Comparison of ENCODE assay signal across 27 cellular contexts in genomic region chr10:20682782-20683181, GRCh38.
"Had no signal": no experiment of that assay in that cellular context is flagged by ENCODE, and none has a peak within 500 bp of the region (broad histone marks: within the 10 kb centered on the region; RNA-seq: fewer than 3 reads in every experiment).

No MANE protein-coding gene starts in this region.

- H3K27me3 ChIP-seq: breast epithelium, esophagus muscularis mucosa, foreskin keratinocyte, heart right ventricle, right atrium auricular region, stomach, thyroid gland, upper lobe of right lung had no signal

- H3K27me3 Mint-ChIP-seq: activated CD4-positive, alpha-beta memory T cell treated with anti-CD3 and anti-CD28 coated beads for 36 hours; stimulated activated naive B cell treated with anti-CD40 and anti-IgM and Interleukin-4, amounts not matched to agents 10 μg/mL and 1 μg/mL and 100 μg/mL, for 72 hours had no signal

- H3K9me3 ChIP-seq: breast epithelium, esophagus muscularis mucosa, right atrium auricular region, stomach, thyroid gland, upper lobe of right lung had no signal

- H3K4me3 ChIP-seq: breast epithelium, esophagus muscularis mucosa, heart right ventricle, left ventricle myocardium inferior, lung, right atrium auricular region, stomach, thyroid gland, upper lobe of right lung had no signal

- H3K4me3 Mint-ChIP-seq: activated CD4-positive, alpha-beta memory T cell treated with anti-CD3 and anti-CD28 coated beads for 36 hours; activated T-cell treated with anti-CD3 and anti-CD28 coated beads, Interleukin-2, amount 50 U/mL, for 4 hours; neural crest cell; stimulated activated naive B cell treated with anti-CD40 and anti-IgM and Interleukin-4, amounts not matched to agents 10 μg/mL and 1 μg/mL and 100 μg/mL, for 72 hours; T-helper 1 cell treated with Interleukin-12 subunit alpha and Interleukin-12 subunit beta and Interleukin-4 antibody, amounts not matched to agents 30 μg/mL and 1 μg/mL, for 36 hours had no signal

- H3K27ac ChIP-seq: breast epithelium, esophagus muscularis mucosa, foreskin keratinocyte, heart right ventricle, left ventricle myocardium inferior, parathyroid adenoma, right atrium auricular region, stomach, thyroid gland, upper lobe of right lung, VCaP had no signal

- H3K4me1 ChIP-seq: breast epithelium, esophagus muscularis mucosa, foreskin keratinocyte, heart right ventricle, left ventricle myocardium inferior, parathyroid adenoma, right atrium auricular region, stomach, thyroid gland, upper lobe of right lung had no signal

- H3K9ac ChIP-seq: parathyroid adenoma had no signal

- H3K36me3 ChIP-seq: breast epithelium, esophagus muscularis mucosa, heart right ventricle, left ventricle myocardium inferior, right atrium auricular region, stomach, thyroid gland, upper lobe of right lung had no signal

- H2AFZ ChIP-seq: parathyroid adenoma had no signal

- DNase-seq: activated CD4-positive, alpha-beta memory T cell treated with anti-CD3 and anti-CD28 coated beads for 36 hours; activated CD4-positive, alpha-beta T cell treated with anti-CD3 and anti-CD28 coated beads for 48 hours; activated naive CD4-positive, alpha-beta T cell; activated T-cell treated with anti-CD3 and anti-CD28 coated beads, Interleukin-2, amount 50 U/mL, for 4 hours; central memory CD4-positive, alpha-beta T cell; heart right ventricle; kidney glomerular epithelial cell; left ventricle myocardium inferior; occipital lobe; stimulated activated CD4-positive, alpha-beta T cell treated with anti-CD3 and anti-CD28 coated beads, Interleukin-15, amount 100 ng/mL, for 24 hours; stimulated activated CD4-positive, alpha-beta T cell treated with anti-CD3 and anti-CD28 coated beads, Interleukin-2, amount 100 ng/mL, for 24 hours; stimulated activated naive B cell treated with anti-CD40 and anti-IgM and Interleukin-4, amounts not matched to agents 10 μg/mL and 1 μg/mL and 100 μg/mL, for 72 hours; stomach; T-helper 9 cell; thyroid gland; upper lobe of right lung had no signal

- H3K27ac Mint-ChIP-seq: activated CD4-positive, alpha-beta memory T cell treated with anti-CD3 and anti-CD28 coated beads for 36 hours; activated T-helper 2 cell treated with anti-CD3 and anti-CD28 coated beads, Interferon-gamma antibody, Interleukin-2, Interleukin-4, amounts not matched to agents 10 μg/mL and 5 μg/mL and 100 μg/mL, durations not matched to agents 14 hours and 24 hours and 36 hours; stimulated activated naive B cell treated with anti-CD40 and anti-IgM and Interleukin-4, amounts not matched to agents 10 μg/mL and 1 μg/mL and 100 μg/mL, for 72 hours; T-helper 1 cell treated with Interleukin-12 subunit alpha and Interleukin-12 subunit beta and Interleukin-4 antibody, amounts not matched to agents 30 μg/mL and 1 μg/mL, for 36 hours had no signal

- H3K36me3 Mint-ChIP-seq: activated CD4-positive, alpha-beta memory T cell treated with anti-CD3 and anti-CD28 coated beads for 36 hours; activated naive CD4-positive, alpha-beta T cell treated with anti-CD3 and anti-CD28 coated beads, Interleukin-2, amount 50 U/mL, for 72 hours; stimulated activated naive B cell treated with anti-CD40 and anti-IgM and Interleukin-4, amounts not matched to agents 10 μg/mL and 1 μg/mL and 100 μg/mL, for 72 hours had no signal

- H3K79me2 ChIP-seq: parathyroid adenoma had no signal

- H3K4me1 Mint-ChIP-seq: neural crest cell; stimulated activated naive B cell treated with anti-CD40 and anti-IgM and Interleukin-4, amounts not matched to agents 10 μg/mL and 1 μg/mL and 100 μg/mL, for 72 hours had no signal
